ENCODE assay signal across 2 cellular contexts in genomic region chr4:117096886-117097285, GRCh38.
TF ChIP-seq lines count a peak whose summit lies in the region.

No MANE protein-coding gene starts in this region.

TF ChIP-seq in SK-N-SH, 30 proteins besides CTCF, POLR2A, EP300 and RAD21 (continued from another document):
- TF ChIP-seq PBX3 (IDR thresholded peaks at IDR 0.05) (no peak), FOXJ3 (CRISPR knock-in tag; IDR thresholded peaks at IDR 0.05) (no peak)

TF ChIP-seq in SK-N-SH treated with all-trans-retinoic acid at 6 μM for 48 hours, 23 proteins besides CTCF, POLR2A, EP300 and RAD21 (continued from another document):
- TF ChIP-seq TSHZ2 (CRISPR knock-in tag; IDR thresholded peaks at IDR 0.05): no peak
- no peak for TF ChIP-seq ZNF565 (CRISPR knock-in tag; conservative IDR thresholded peaks at IDR 0.05; ENCODE audit: low read depth)
- no peak for TF ChIP-seq ESRRG (CRISPR knock-in tag; IDR thresholded peaks at IDR 0.05)
- TF ChIP-seq ZNF70 (CRISPR knock-in tag; IDR thresholded peaks at IDR 0.05): no peak
- TF ChIP-seq BACH2 (CRISPR knock-in tag; IDR thresholded peaks at IDR 0.05; ENCODE audit: borderline replicate concordance): no peak
- TF ChIP-seq ZFP3 (CRISPR knock-in tag; IDR thresholded peaks at IDR 0.05): no peak
- TF ChIP-seq ZFP30 (CRISPR knock-in tag; IDR thresholded peaks at IDR 0.05): no peak
- no peak for TF ChIP-seq ARNTL (CRISPR knock-in tag; IDR thresholded peaks at IDR 0.05; ENCODE audit: borderline replicate concordance, low read depth)
- no peak for TF ChIP-seq SNAI2 (CRISPR knock-in tag; IDR thresholded peaks at IDR 0.05)
- TF ChIP-seq CSDC2 (CRISPR knock-in tag; IDR thresholded peaks at IDR 0.05): no peak
